Comparison of ENCODE assay signal across 20 cellular contexts in the genomic region with DNA sequence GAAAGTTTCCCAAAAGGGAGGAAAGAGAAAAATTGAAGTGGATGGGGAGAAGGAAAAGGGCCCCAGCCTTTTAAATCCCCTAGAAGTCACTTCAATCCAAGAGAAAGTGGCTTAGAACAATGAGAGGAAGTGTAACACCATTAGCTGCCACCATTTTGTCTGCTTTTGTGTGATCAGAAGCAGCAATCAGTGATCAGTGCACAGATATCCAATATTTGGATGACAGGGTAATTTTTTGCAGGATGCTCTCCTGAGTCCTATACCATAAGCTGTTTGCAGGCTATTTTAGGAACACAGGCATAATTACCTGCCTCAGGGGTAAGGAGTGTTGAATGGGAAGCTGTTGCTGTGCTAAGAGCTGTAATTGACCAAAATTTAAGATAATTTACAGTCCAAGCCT.
"Had no signal": no experiment of that assay in that cellular context is flagged by ENCODE, and none has a peak within 500 bp of the region (broad histone marks: within the 10 kb centered on the region; RNA-seq: fewer than 3 reads in every experiment).

No MANE protein-coding gene starts in this region.

- ATAC-seq: K562, Panc1, PC-3 had no signal

- DNase-seq: Kasumi-1, MM.1S, NCI-H1092 treated with DMSO at 0.1 percent for 48 hours, NCI-H1436, NCI-H187, NCI-H2029, NCI-H2081 treated with DMSO at 0.1 percent for 48 hours, NCI-H2171, NCI-H345, NCI-H446 treated with DMSO at 0.1 percent for 48 hours, NCI-H524, NCI-H526 treated with DMSO at 0.1 percent for 48 hours, NCI-H774, PC-3, SHP77 had no signal

- H3K27me3 Mint-ChIP-seq: IgD-negative memory B cell had no signal

- H3K9ac ChIP-seq: KMS-11 had no signal

- H3K4me3 ChIP-seq: K562 had no signal

- H3K27ac ChIP-seq: KMS-11, RWPE1 had no signal

- H3K27ac Mint-ChIP-seq: IgD-negative memory B cell had no signal

- H3K4me2 ChIP-seq: KMS-11 had no signal
